10 cellular contexts compared by ENCODE assay signal in the genomic region with DNA sequence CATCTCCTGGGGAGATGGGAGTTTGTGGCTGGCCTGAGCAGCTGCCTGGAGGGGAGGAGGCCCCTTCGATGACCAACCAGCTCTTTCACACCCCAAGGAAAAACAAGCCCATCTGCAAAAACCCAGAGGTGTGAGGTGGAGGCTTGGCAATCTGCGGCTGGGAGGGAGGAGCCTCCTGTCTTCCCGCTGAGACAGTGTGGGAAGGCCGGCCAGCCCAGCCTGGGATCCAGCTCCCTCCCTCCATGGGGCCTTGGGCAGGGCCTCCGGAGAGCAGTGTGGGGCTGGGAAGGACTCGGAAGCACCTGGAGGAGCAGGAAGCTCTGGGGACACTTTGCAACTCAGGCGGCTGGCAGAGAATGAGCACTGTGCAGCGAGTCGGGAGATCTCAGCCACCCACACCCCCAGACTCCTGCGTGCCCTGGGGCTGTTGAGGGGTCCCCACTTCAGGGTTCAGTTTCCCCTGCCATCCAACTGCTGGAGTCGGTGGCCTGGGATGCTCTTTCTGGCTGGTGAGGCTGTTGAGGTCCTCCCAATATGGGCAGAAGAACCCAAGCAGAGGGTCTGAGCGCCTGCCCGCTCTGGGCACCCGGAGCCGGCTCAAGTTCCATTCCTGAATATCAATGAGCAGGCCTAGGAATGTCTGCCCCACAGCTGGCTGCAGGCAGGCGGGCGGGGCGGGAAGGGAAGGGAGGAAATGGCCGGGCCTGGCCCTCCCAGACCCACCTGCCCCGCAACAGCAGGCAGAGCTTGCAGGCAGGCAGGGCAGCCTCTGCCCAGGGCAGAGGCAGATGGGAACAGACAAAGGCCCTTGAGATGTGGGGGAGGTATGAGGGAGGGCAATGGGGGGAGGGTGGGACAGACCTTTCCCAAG.
DNase-seq lines count a peak whose midpoint lies in the region; ATAC-seq, FAIRE-seq and TF ChIP-seq lines count a peak whose summit lies in the region.
"Had no signal": no experiment of that assay in that cellular context is flagged by ENCODE, and none has a peak within 500 bp of the region (broad histone marks: within the 10 kb centered on the region; RNA-seq: fewer than 3 reads in every experiment).

No MANE protein-coding gene starts in this region.

- H3K36me3 ChIP-seq in mammary epithelial cell (ENCODE audit: insufficient read depth, low read length), result no peaks in the 10 kb centered on the region
- H3K36me3 ChIP-seq in testis (ENCODE audit: low read depth, missing control alignments), result no peaks in the 10 kb centered on the region

- H3K4me2 ChIP-seq in mammary epithelial cell (ENCODE audit: insufficient read depth, low read depth, low read length), result peak overlapping the region; percentile 22

- FAIRE-seq in HTR-8/SVneo (lab: Jason Lieb, UNC), result peak; percentile 82
- FAIRE-seq: K562 had no signal

- no peak overlapping the region for H3K4me3 ChIP-seq in mammary epithelial cell (replicated peaks in 1 of 3; ENCODE audit: insufficient read depth in 1 of 3, low read depth in 2 of 3, low read length in 3 of 3)
- H3K4me3 ChIP-seq in testis, result no peak overlapping the region
- H3K4me3 ChIP-seq: K562 had no signal

- TF ChIP-seq CTCF in mammary epithelial cell (conservative IDR thresholded peaks at IDR 0.05 in 1 of 2, IDR thresholded peaks at IDR 0.05 in 1 of 2; ENCODE audit: extremely low read depth in 1 of 2, insufficient read depth in 1 of 2, low read depth in 1 of 2, low read length in 2 of 2) (no peak), testis (IDR thresholded peaks at IDR 0.05) (no peak)

- WGBS in mammary epithelial cell (ENCODE audit: low coverage, missing lambda C conversion rate), result 70% methylated on average over 9 of the region's 20 CpGs
- WGBS in testis, 2 donors, result 48 to 67% methylated on average over 15 to 20 of the region's 20 CpGs

- H3K27ac ChIP-seq in mammary epithelial cell (ENCODE audit: insufficient read depth, low read depth, low read length) (peak overlapping the region; percentile 39), testis (peak overlapping the region; percentile 31 to 35)

- DNase-seq in HTR-8/SVneo (ENCODE audit: insufficient read length, low spot score), result peak; percentile 34
- no peak for DNase-seq in mammary epithelial cell
- DNase-seq in iPS-NIHi11 (ENCODE audit: low spot score), result peak; percentile 90
- peak; percentile 42 for DNase-seq in testis
- DNase-seq in NCI-H1436 treated with DMSO at 0.1 percent for 48 hours (lab: John Stamatoyannopoulos, UW), result no peak
- no peak for DNase-seq in DMS114 treated with DMSO at 0.1 percent for 48 hours (lab: John Stamatoyannopoulos, UW; ENCODE audit: unreplicated experiment)
- DNase-seq: stimulated activated CD4-positive, alpha-beta T cell treated with anti-CD3 and anti-CD28 coated beads, Interleukin-2, amount 100 ng/mL, for 48 hours had no signal

- intact Hi-C loops in mammary epithelial cell (cut with micrococcal nuclease), result loop anchor here (5.0 kb wide), 1 partner anchor 52 kb away; no protein-coding TSS in a partner anchor
- intact Hi-C loops in testis (cut with DNase I; ENCODE audit: low total_unique reads), result no loop called here

- CTCF ChIA-PET in mammary epithelial cell (lab: Charles Lee; ENCODE audit: low non-redundant PET), result interaction anchor here (0.6 kb wide), 1 partner anchor 66 kb away, joined by 4 read pairs; no protein-coding TSS in a partner anchor

- H3K27me3 ChIP-seq in mammary epithelial cell (ENCODE audit: insufficient read depth, low read length) (no peaks in the 10 kb centered on the region), testis (no peaks in the 10 kb centered on the region)

- in situ Hi-C loops in mammary epithelial cell (cut with MboI; ENCODE audit: low sequenced_read_pairs in 2 of 2), result no loop called here

- ATAC-seq in HG02973 (IDR thresholded peaks at IDR 0.05; ENCODE audit: unreplicated experiment), result no peak
- ATAC-seq in GM19351 (IDR thresholded peaks at IDR 0.05; ENCODE audit: unreplicated experiment), result no peak
- ATAC-seq: K562 had no signal

- no peaks in the 10 kb centered on the region for H3K79me2 ChIP-seq in mammary epithelial cell (ENCODE audit: insufficient read depth, low read length)

- TF ChIP-seq POLR2A in testis (IDR thresholded peaks at IDR 0.05), result no peak

- BruUV-seq in mammary epithelial cell (replicated peaks; lab: Mats Ljungman, UMichigan), result no TSS peak

- H3K4me1 ChIP-seq in mammary epithelial cell (ENCODE audit: insufficient read depth, low read length) (peaks cover 26% of the 10 kb centered on the region), testis (peaks cover 21% of the 10 kb centered on the region)

- no peaks in the 10 kb centered on the region for H3K9me3 ChIP-seq in mammary epithelial cell (replicated peaks; ENCODE audit: insufficient read depth, low read length)
- no peaks in the 10 kb centered on the region for H3K9me3 ChIP-seq in testis

- dilution Hi-C loops in mammary epithelial cell (cut with HindIII; ENCODE audit: low sequenced_read_pairs), result no loop called here

- H2AFZ ChIP-seq in mammary epithelial cell (ENCODE audit: low read depth, low read length), result peak overlapping the region; percentile 71

- no peak overlapping the region for H3K9ac ChIP-seq in mammary epithelial cell (ENCODE audit: insufficient read depth, low read length)

- no peaks in the 10 kb centered on the region for H4K20me1 ChIP-seq in mammary epithelial cell (ENCODE audit: insufficient read depth, low read length)

Comparison
In these comparisons a context has a peak if more than half of its experiments do, and no peak if none do; other contexts are left out.
1. DNase-seq: peak in HTR-8/SVneo (single experiment), iPS-NIHi11 (single experiment) and testis (single experiment); none in mammary epithelial cell (single experiment), NCI-H1436 treated with DMSO at 0.1 percent for 48 hours (single experiment) and DMS114 treated with DMSO at 0.1 percent for 48 hours (single experiment).